Comparison of ENCODE assay signal across 3 cellular contexts in genomic region chr7:150579979-150580614, GRCh38. TPM values are rescaled to one million over a fixed set of nuclear protein-coding genes. Genes with fewer than 3 reads are reported as not detected.
"Had no signal": no experiment of that assay in that cellular context is flagged by ENCODE, and none has a peak within 500 bp of the region (broad histone marks: within the 10 kb centered on the region; RNA-seq: fewer than 3 reads in every experiment).

No MANE protein-coding gene starts in this region.

RNA-seq across cellular contexts. Expression of gene GIMAP4, which starts 12.9 kb away (rescaled TPM):
- total RNA-seq: epithelial cell of proximal tubule, smooth muscle cell had no signal
- polyA plus RNA-seq: smooth muscle cell had no signal

RNA-seq across cellular contexts. Expression of gene GIMAP6, which starts 52.1 kb away (rescaled TPM):
- total RNA-seq: endodermal cell, epithelial cell of proximal tubule, smooth muscle cell had no signal
- polyA plus RNA-seq: smooth muscle cell had no signal
